In genomic region chr12:131473261-131473660, GRCh38 we compare ENCODE assay signal across 13 cellular contexts.
DNase-seq lines count a peak whose midpoint lies in the region; ATAC-seq and TF ChIP-seq lines count a peak whose summit lies in the region.
"Had no signal": no experiment of that assay in that cellular context is flagged by ENCODE, and none has a peak within 500 bp of the region (broad histone marks: within the 10 kb centered on the region; RNA-seq: fewer than 3 reads in every experiment).

No MANE protein-coding gene starts in this region.

- no peak for TF ChIP-seq CTCF in H9 (conservative IDR thresholded peaks at IDR 0.05)
- no peak for TF ChIP-seq CTCF in endodermal cell (conservative IDR thresholded peaks at IDR 0.05)
- no peak for TF ChIP-seq CTCF in spleen (IDR thresholded peaks at IDR 0.05 in 8 of 11, conservative IDR thresholded peaks at IDR 0.05 in 3 of 11)

- H3K9ac ChIP-seq in BLaER1 (no peak overlapping the region), H9 (ENCODE audit: extremely low read depth, insufficient read length, low read length) (no peak overlapping the region), endodermal cell (ENCODE audit: extremely low read depth, low read length, poor library complexity, severe bottlenecking) (no peak overlapping the region)

- H3K79me2 ChIP-seq in H9 (ENCODE audit: insufficient read depth, low read length) = no peaks in the 10 kb centered on the region

- no peak for ATAC-seq in HG03159 (IDR thresholded peaks at IDR 0.05; ENCODE audit: unreplicated experiment)
- ATAC-seq: CD8-positive, alpha-beta T cell had no signal

- H3K18ac ChIP-seq in H9 (ENCODE audit: insufficient read length, low read depth, low read length) = no peak overlapping the region

- no peaks in the 10 kb centered on the region for H3K36me3 ChIP-seq in BLaER1
- no peaks in the 10 kb centered on the region for H3K36me3 ChIP-seq in endodermal cell (ENCODE audit: control insufficient read depth, insufficient read depth, low read length)
- no peaks in the 10 kb centered on the region for H3K36me3 ChIP-seq in spleen

- H2BK5ac ChIP-seq in H9 (ENCODE audit: insufficient read length, low read length) = no peak overlapping the region

- H3K4me3 ChIP-seq in BLaER1 (no peak overlapping the region), endodermal cell (ENCODE audit: low read length) (no peak overlapping the region), spleen (no peak overlapping the region)

- no peak overlapping the region for H4K5ac ChIP-seq in H9 (ENCODE audit: insufficient read length, low read depth, low read length)

- no CpG with 5 or more reads among the region's 15 CpGs for WGBS in H9 (ENCODE audit: extremely low coverage, insufficient read length, low lambda C conversion rate)
- 89 to 94% methylated on average over 7 to 15 of the region's 15 CpGs for WGBS in endodermal cell (ENCODE audit: insufficient coverage in 1 of 2, insufficient read length in 1 of 2), 2 experiments
- WGBS in spleen, 5 donors = 87 to 94% (median 87%) methylated on average over 9 to 15 of the region's 15 CpGs

- H3K4me3 Mint-ChIP-seq in H9 = no peak overlapping the region
- H3K4me3 Mint-ChIP-seq in endodermal cell = no peak overlapping the region
- H3K4me3 Mint-ChIP-seq: CD14-positive monocyte; CD8-positive, alpha-beta T cell had no signal

- intact Hi-C loops in spleen (cut with DNase I; ENCODE audit: low total_unique reads) = no loop called here

- no peaks in the 10 kb centered on the region for H3K9me3 Mint-ChIP-seq in H9
- no peaks in the 10 kb centered on the region for H3K9me3 Mint-ChIP-seq in endodermal cell

- H3K9me3 ChIP-seq in BLaER1 = no peaks in the 10 kb centered on the region
- H3K9me3 ChIP-seq in H9 (ENCODE audit: control insufficient read depth, low read depth, low read length) = no peaks in the 10 kb centered on the region
- no peaks in the 10 kb centered on the region for H3K9me3 ChIP-seq in endodermal cell (ENCODE audit: control insufficient read depth, low read length)
- no peaks in the 10 kb centered on the region for H3K9me3 ChIP-seq in spleen

- no peak overlapping the region for H3K27ac ChIP-seq in BLaER1
- no peak overlapping the region for H3K27ac ChIP-seq in H9 (ENCODE audit: insufficient read length, low read depth, low read length)
- H3K27ac ChIP-seq in endodermal cell (ENCODE audit: low read depth, low read length) = no peak overlapping the region
- no peak overlapping the region for H3K27ac ChIP-seq in spleen

- H3K27ac Mint-ChIP-seq in H9 (no peak overlapping the region), endodermal cell (no peak overlapping the region)
- H3K27ac Mint-ChIP-seq: CD14-positive monocyte; CD8-positive, alpha-beta T cell had no signal

- H3K4me2 ChIP-seq in BLaER1 (peak overlapping the region; percentile 61), H9 (ENCODE audit: insufficient read depth, insufficient read length, low read length) (no peak overlapping the region)

- H4K91ac ChIP-seq in H9 (ENCODE audit: insufficient read length, low read depth, low read length) = no peak overlapping the region

- H3K27me3 ChIP-seq in BLaER1 (no peaks in the 10 kb centered on the region), H9 (ENCODE audit: insufficient read depth, low read length) (no peaks in the 10 kb centered on the region), endodermal cell (ENCODE audit: control insufficient read depth, insufficient read depth, low read length, poor library complexity, severe bottlenecking) (no peaks in the 10 kb centered on the region), spleen (replicated peaks in 1 of 7) (peaks cover 0 to 35% (median 4%) of the 10 kb centered on the region in 7 donors)

- H3K4me1 ChIP-seq in BLaER1 (peaks cover 20% of the 10 kb centered on the region), H9 (ENCODE audit: insufficient read depth, low read length) (no peaks in the 10 kb centered on the region), endodermal cell (ENCODE audit: control insufficient read depth, insufficient read depth, low read length) (no peaks in the 10 kb centered on the region), spleen (peaks cover 0 to 8% (median 0%) of the 10 kb centered on the region in 6 donors)

- H3K23ac ChIP-seq in H9 (ENCODE audit: insufficient read length, low read depth, low read length) = no peak overlapping the region

- no peak overlapping the region for H3K56ac ChIP-seq in H9 (ENCODE audit: insufficient read length, low read depth, low read length)

- no peak overlapping the region for H2BK120ac ChIP-seq in H9 (ENCODE audit: low read depth, low read length, poor library complexity, severe bottlenecking)

- no peak for TF ChIP-seq POLR2A in spleen (IDR thresholded peaks at IDR 0.05)

- H3K4ac ChIP-seq in H9 (ENCODE audit: low read depth, low read length) = no peak overlapping the region

- H3K14ac ChIP-seq in H9 (ENCODE audit: insufficient read depth, low read length) = no peak overlapping the region

- H3K79me1 ChIP-seq in H9 (ENCODE audit: insufficient read depth, low read depth, low read length, poor library complexity, severe bottlenecking) = no peaks in the 10 kb centered on the region

- no peaks in the 10 kb centered on the region for H3K27me3 Mint-ChIP-seq in H9 (ENCODE audit: low read depth)
- H3K27me3 Mint-ChIP-seq in endodermal cell (ENCODE audit: insufficient read depth) = no peaks in the 10 kb centered on the region

- H2AK5ac ChIP-seq in H9 (ENCODE audit: insufficient read length, low read length) = no peak overlapping the region

- DNase-seq in H9 (peak; percentile 26), endodermal cell (peak; percentile 40), spleen (peak; percentile 61), NCI-H2029 (lab: John Stamatoyannopoulos, UW) (no peak), NCI-H345 (lab: John Stamatoyannopoulos, UW) (no peak)
- DNase-seq: ACHN, COR-L47, DMS153, GF-D8 had no signal

- H3K4me1 Mint-ChIP-seq in H9 (peaks cover 5 to 8% of the 10 kb centered on the region in 2 experiments), endodermal cell (no peaks in the 10 kb centered on the region)

- H3K36me3 Mint-ChIP-seq in H9 (ENCODE audit: insufficient read depth in 1 of 3, low read depth in 3 of 3) (no peaks in the 10 kb centered on the region), endodermal cell (ENCODE audit: low read depth) (no peaks in the 10 kb centered on the region)
- H3K36me3 Mint-ChIP-seq: CD14-positive monocyte; CD8-positive, alpha-beta T cell had no signal

- H2BK12ac ChIP-seq in H9 (ENCODE audit: insufficient read length, low read depth, low read length) = no peak overlapping the region

- no peak overlapping the region for H4K8ac ChIP-seq in H9 (replicated peaks; ENCODE audit: insufficient read length, low read depth, low read length)

- no peak overlapping the region for H2AFZ ChIP-seq in H9 (ENCODE audit: low read length)

- H3K23me2 ChIP-seq in H9 (ENCODE audit: insufficient read length, low read depth, low read length, poor library complexity, severe bottlenecking) = no peaks in the 10 kb centered on the region

- H4K20me1 ChIP-seq in BLaER1 (no peaks in the 10 kb centered on the region), H9 (ENCODE audit: control insufficient read depth, insufficient read depth, insufficient read length) (no peaks in the 10 kb centered on the region)

- H2BK15ac ChIP-seq in H9 (ENCODE audit: low read depth, low read length) = no peak overlapping the region

- no peak overlapping the region for H3T11ph ChIP-seq in H9 (ENCODE audit: low read length)

- no peak overlapping the region for H2BK20ac ChIP-seq in H9 (ENCODE audit: low read depth, low read length, poor library complexity, severe bottlenecking)

Comparison
In these comparisons a context has a peak if more than half of its experiments do, and no peak if none do; other contexts are left out.
1. DNase-seq: peak in H9 (single experiment), endodermal cell (single experiment) and spleen (single experiment); none in NCI-H2029 (single experiment) and NCI-H345 (single experiment).